Comparison of ENCODE assay signal across 8 cellular contexts in genomic region chr16:67936124-67936875, GRCh38. TPM values are rescaled to one million over a fixed set of nuclear protein-coding genes. Genes with fewer than 3 reads are reported as not detected.
DNase-seq lines count a peak whose midpoint lies in the region; ATAC-seq, FAIRE-seq and TF ChIP-seq lines count a peak whose summit lies in the region.

PSMB10 (minus strand) TSS chr16:67936850; CDS start chr16:67936749, 101 bp downstream.

- peaks cover 18% of the 10 kb centered on the region for H3F3A ChIP-seq in SK-N-SH (replicated peaks; ENCODE audit: insufficient read depth)

- TF ChIP-seq EP300 in SK-N-SH (IDR thresholded peaks at IDR 0.05; ENCODE audit: borderline replicate concordance in 1 of 2, low read depth in 1 of 2, low read length in 1 of 2) = no peak
- no peak for TF ChIP-seq EP300 in GM12878 (IDR thresholded peaks at IDR 0.05; ENCODE audit: borderline replicate concordance in 1 of 2, control insufficient read depth in 1 of 2, low read depth in 2 of 2, low read length in 2 of 2)

- H3K27me3 ChIP-seq in SK-N-SH (ENCODE audit: insufficient read depth) (no peaks in the 10 kb centered on the region), GM12878 (replicated peaks in 1 of 2; ENCODE audit: control insufficient read depth in 2 of 2, insufficient read depth in 2 of 2, low read length in 1 of 2) (no peaks in the 10 kb centered on the region), iPS DF 6.9 (ENCODE audit: control insufficient read depth, insufficient read depth, low read length) (no peaks in the 10 kb centered on the region)

- peaks cover 6% of the 10 kb centered on the region; the same call in 1 of the 2 replicates for H3K36me3 Mint-ChIP-seq in HFFc6 (ENCODE audit: low read depth)

- FAIRE-seq in GM12878 (lab: Jason Lieb, UNC) = peak; percentile 97

- DNase-seq in GM10266 (ENCODE audit: extremely low spot score) = peak; percentile 43
- no peak for DNase-seq in HFFc6
- peak; percentile 74 for DNase-seq in SK-N-SH
- DNase-seq in GM12878 (ENCODE audit: low read depth, low spot score) = no peak
- no peak for DNase-seq in iPS DF 6.9 (ENCODE audit: low read depth, low spot score)
- DNase-seq in sciatic nerve (ENCODE audit: low spot score) = peak; percentile 73
- DNase-seq in cerebellar cortex (ENCODE audit: low spot score) = no peak

- TF ChIP-seq RAD21 in SK-N-SH (IDR thresholded peaks at IDR 0.05; ENCODE audit: low read length) (peak; percentile 18; the same call in 1 of the 2 replicates), GM12878 (IDR thresholded peaks at IDR 0.05; ENCODE audit: insufficient read depth, low read depth, low read length) (no peak)

- peaks cover 37% of the 10 kb centered on the region for H3K27me3 Mint-ChIP-seq in HFFc6 (ENCODE audit: insufficient read depth)

- peak within 1 kb of the TSS; percentile 92 for H3K27ac Mint-ChIP-seq in HFFc6

- TF ChIP-seq CTCF in GM10266 (IDR thresholded peaks at IDR 0.05; ENCODE audit: control insufficient read depth, insufficient read depth, low read depth, missing control alignments) (peak; percentile 16), HFFc6 (IDR thresholded peaks at IDR 0.05) (no peak), SK-N-SH (IDR thresholded peaks at IDR 0.05) (no peak), GM12878 (IDR thresholded peaks at IDR 0.05 in 2 of 3, conservative IDR thresholded peaks at IDR 0.05 in 1 of 3; ENCODE audit: control insufficient read depth in 2 of 3, extremely low read depth in 1 of 3, insufficient read depth in 1 of 3, low read depth in 3 of 3, low read length in 3 of 3) (peak in 1 of 3 experiments; percentile 14; a peak in 1 of 6 replicates)

- H3K9ac ChIP-seq in SK-N-SH (peak within 1 kb of the TSS; percentile 86), GM12878 (ENCODE audit: control insufficient read depth, insufficient read depth, low read length) (peak within 1 kb of the TSS; percentile 94)

- H3K9me3 ChIP-seq in SK-N-SH = no peaks in the 10 kb centered on the region
- H3K9me3 ChIP-seq in GM12878 (replicated peaks; ENCODE audit: control insufficient read depth, insufficient read depth, low read length) = no peaks in the 10 kb centered on the region
- no peaks in the 10 kb centered on the region for H3K9me3 ChIP-seq in iPS DF 6.9 (ENCODE audit: control insufficient read depth, insufficient read depth, low read length)

- H3K4me1 Mint-ChIP-seq in HFFc6 (ENCODE audit: low read depth) = peaks cover 29% of the 10 kb centered on the region

- CTCF ChIA-PET in SK-N-SH (lab: Yijun Ruan, JAX) = interaction anchor here (0.9 to 28.1 kb wide), 7 partner anchors 8 to 264 kb away, joined by 3 to 564 read pairs (median 7); partner anchors contain the start of genes EDC4, NRN1L and PSKH1
- CTCF ChIA-PET in GM12878 (lab: Yijun Ruan, JAX) = interaction anchor here (0.6 to 3.5 kb wide), 19 partner anchors 8 to 415 kb away, joined by 3 to 15 read pairs (median 3); partner anchors contain the start of gene NRN1L

- H3K79me2 ChIP-seq in SK-N-SH (ENCODE audit: insufficient read depth) (peaks cover 28% of the 10 kb centered on the region), GM12878 (ENCODE audit: control insufficient read depth, insufficient read depth, low read length) (peaks cover 31% of the 10 kb centered on the region)

- H3K4me2 ChIP-seq in SK-N-SH = peak within 1 kb of the TSS; percentile 99
- H3K4me2 ChIP-seq in GM12878 (ENCODE audit: control insufficient read depth, insufficient read depth) = peak within 1 kb of the TSS; percentile 82

- POLR2A ChIA-PET in SK-N-SH (lab: Yijun Ruan, JAX) (interaction anchor here (0.7 to 2.5 kb wide), 8 partner anchors 11 to 149 kb away, joined by 4 to 12 read pairs (median 5); partner anchors contain the start of genes DDX28, DUS2, NFATC3 and NRN1L), GM12878 (lab: Charles Lee) (interaction anchor here (0.5 to 3.4 kb wide), 20 partner anchors 8 to 455 kb away, joined by 3 to 16 read pairs (median 3); partner anchors contain the start of genes ACD, ATP6V0D1, CTCF and LCAT)

- H3K4me3 ChIP-seq in SK-N-SH (ENCODE audit: low read depth in 2 of 2, low read length in 1 of 2) = peak within 1 kb of the TSS; percentile 84 to 89
- peak within 1 kb of the TSS; percentile 89 for H3K4me3 ChIP-seq in GM12878
- H3K4me3 ChIP-seq in iPS DF 6.9 (ENCODE audit: low read length) = peak within 1 kb of the TSS; percentile 86

- H3K36me3 ChIP-seq in SK-N-SH (replicated peaks in 1 of 2; ENCODE audit: control insufficient read depth in 1 of 2, insufficient read depth in 2 of 2, low read length in 1 of 2) (peaks cover 4 to 15% of the 10 kb centered on the region in 2 experiments), GM12878 (ENCODE audit: control insufficient read depth in 2 of 2, insufficient read depth in 2 of 2, low read length in 1 of 2) (peaks cover 21 to 23% of the 10 kb centered on the region in 2 experiments), iPS DF 6.9 (ENCODE audit: control insufficient read depth, insufficient read depth, low read length) (no peaks in the 10 kb centered on the region)

- peaks cover 11 to 28% of the 10 kb centered on the region in 2 experiments; a peak in 2 of 4 replicates for H3K4me1 ChIP-seq in SK-N-SH (ENCODE audit: control insufficient read depth in 1 of 2, insufficient read depth in 2 of 2, low read depth in 1 of 2, low read length in 1 of 2)
- H3K4me1 ChIP-seq in GM12878 (ENCODE audit: control insufficient read depth, insufficient read depth, low read length) = peaks cover 12% of the 10 kb centered on the region
- peaks cover 3% of the 10 kb centered on the region for H3K4me1 ChIP-seq in iPS DF 6.9 (ENCODE audit: control insufficient read depth, insufficient read depth, low read length)

- H2AFZ ChIP-seq in SK-N-SH (ENCODE audit: low read depth) (peak within 1 kb of the TSS; percentile 42; the same call in 1 of the 2 replicates), GM12878 (ENCODE audit: control insufficient read depth, low read depth, low read length) (no peak within 1 kb of the TSS; the same call in 1 of the 2 replicates)

- SMC1A ChIA-PET in GM12878 (lab: Charles Lee; ENCODE audit: uncharacterized antibody, unreplicated experiment) = interaction anchor here (0.9 to 2.0 kb wide), 12 partner anchors 10 to 266 kb away, joined by 3 to 6 read pairs (median 3); partner anchors contain the start of genes NFATC3 and NUTF2

- no peaks in the 10 kb centered on the region for H4K20me1 ChIP-seq in SK-N-SH (ENCODE audit: insufficient read depth)
- H4K20me1 ChIP-seq in GM12878 (ENCODE audit: control insufficient read depth, insufficient read depth) = no peaks in the 10 kb centered on the region

- peaks cover 8% of the 10 kb centered on the region; the same call in 1 of the 2 replicates for H3K9me3 Mint-ChIP-seq in HFFc6

- RAD21 ChIA-PET in GM12878 (lab: Charles Lee; ENCODE audit: unreplicated experiment) = interaction anchor here (0.7 to 1.7 kb wide), 22 partner anchors 26 to 455 kb away, joined by 3 to 10 read pairs (median 3); partner anchors contain the start of genes ATP6V0D1, DDX28, DUS2 and EDC4

- ATAC-seq in GM12878 = peak; percentile 45
- ATAC-seq in sciatic nerve = peak; percentile 46
- no peak for ATAC-seq in HG03565 (IDR thresholded peaks at IDR 0.05; ENCODE audit: unreplicated experiment)

- intact Hi-C loops in GM12878 (cut with micrococcal nuclease; ENCODE audit: unreplicated experiment) (loop anchor here (2.0 to 5.0 kb wide), 2 partner anchors 89 to 106 kb away; partner anchors contain the start of genes CENPT and NUTF2), sciatic nerve (cut with DNase I) (no loop called here)

- in situ Hi-C loops in GM12878 (cut with MboI) = no loop called here

- peak within 1 kb of the TSS; percentile 99 for H3K4me3 Mint-ChIP-seq in HFFc6

- peak; percentile 75 for TF ChIP-seq POLR2A in GM12878 (IDR thresholded peaks at IDR 0.05; ENCODE audit: low read depth, low read length)

- BruUV-seq in GM12878 (replicated peaks; lab: Mats Ljungman, UMichigan) = TSS peak; percentile 92

- WGBS in SK-N-SH (ENCODE audit: low lambda C conversion rate) = 1% methylated on average over 22 of the region's 54 CpGs
- WGBS in GM12878 (ENCODE audit: insufficient coverage, insufficient replicate concordance, low lambda C conversion rate, missing lambda C conversion rate) = 1% methylated on average over 51 of the region's 54 CpGs
- no CpG with 5 or more reads among the region's 54 CpGs for WGBS in iPS DF 6.9 (ENCODE audit: insufficient coverage, insufficient read length)

- H3K27ac ChIP-seq in SK-N-SH (ENCODE audit: low read depth in 2 of 2, low read length in 1 of 2) = peak within 1 kb of the TSS; percentile 79 to 85
- peak within 1 kb of the TSS; percentile 98 for H3K27ac ChIP-seq in GM12878 (ENCODE audit: control insufficient read depth, insufficient read depth)
- H3K27ac ChIP-seq in iPS DF 6.9 (ENCODE audit: low read length) = no peak within 1 kb of the TSS

- no peaks in the 10 kb centered on the region for H3K9me2 ChIP-seq in SK-N-SH

TF ChIP-seq in SK-N-SH, 30 proteins besides CTCF, POLR2A, EP300 and RAD21 (continues in another document):
- TF ChIP-seq YY1 (IDR thresholded peaks at IDR 0.05; ENCODE audit: low read depth) = no peak; the same call in 1 of the 2 replicates
- no peak for TF ChIP-seq GABPA (IDR thresholded peaks at IDR 0.05; ENCODE audit: low read depth)

TF ChIP-seq in GM12878, 131 proteins besides CTCF, POLR2A, EP300 and RAD21 (continues in another document):
- TF ChIP-seq ZSCAN29 (IDR thresholded peaks at IDR 0.05) (no peak), NRF1 (conservative IDR thresholded peaks at IDR 0.05; ENCODE audit: low read depth, low read length) (no peak)

RNA-seq across cellular contexts. Expression of gene PSMB10, which starts in this region (rescaled TPM):
- 10 to 100 TPM; 36.3 to 49.7 (median 40.0) TPM for total RNA-seq in HFFc6 (2021; fragmentation: NEBNext Ultra II Directional; extraction: Animal tissue kit (Norgen Biotek cat#: 25700))
- polyA plus RNA-seq in SK-N-SH (2012; rRNA removed) = 52.7 and 57.8 TPM in 2 replicates
- polyA plus RNA-seq in SK-N-SH (2012; cell fraction: cytosol; rRNA removed) = 28.1 and 38.0 TPM in 2 replicates
- 24.1 and 38.0 TPM in 2 replicates for polyA plus RNA-seq in SK-N-SH (2012; cell fraction: nucleus; rRNA removed)
- 39.9 and 40.0 TPM in 2 replicates for total RNA-seq in GM12878 (2013; cell fraction: nucleolus; rRNA removed)
- 254 and 295 TPM in 2 replicates for total RNA-seq in GM12878 (2014; rRNA removed)
- 97.2 and 108 TPM in 2 replicates for total RNA-seq in GM12878 (2014; rRNA removed; fragmentation: Illumina TruSeq; extraction: Trizol)
- total RNA-seq in GM12878 (2021) = 203 and 207 TPM in 2 replicates
- 72.9 TPM for polyA plus RNA-seq in GM12878 (2011; ENCODE audit: low read depth)
- 32.0 and 70.6 TPM in 2 replicates for polyA plus RNA-seq in GM12878 (2011; rRNA removed)
- polyA plus RNA-seq in GM12878 (2011; cell fraction: cytosol; rRNA removed) = 143 and 213 TPM in 2 replicates
- polyA plus RNA-seq in GM12878 (2011; cell fraction: nucleus; rRNA removed) = 119 and 159 TPM in 2 replicates
- 175 and 208 TPM in 2 replicates for polyA plus RNA-seq in GM12878 (2012)
- polyA plus RNA-seq in GM12878 (2014; fragmentation: Illumina TruSeq; extraction: Trizol) = 2.8 and 24.1 TPM in 2 replicates
- polyA plus RNA-seq in GM12878 (2014; fragmentation: Nextera tagmentation; extraction: Ambion mirVana) = 10 to 100 TPM; 27.4 to 80.8 TPM
- 193 and 227 TPM in 2 replicates for polyA plus RNA-seq in GM12878 (2014; rRNA removed)
- polyA plus RNA-seq in GM12878 (2016; fragmentation: Nextera tagmentation; extraction: Ambion mirVana) = 100 to 1,000 TPM; 266 to 308 TPM
- polyA minus RNA-seq in GM12878 (2011; rRNA and poly(A)+ RNA removed) = 36.1 and 94.3 TPM in 2 replicates
- 78.3 and 81.0 TPM in 2 replicates for polyA minus RNA-seq in GM12878 (2011; cell fraction: cytosol; rRNA and poly(A)+ RNA removed)
- polyA minus RNA-seq in GM12878 (2011; cell fraction: nucleus; rRNA and poly(A)+ RNA removed) = 42.3 and 71.6 TPM in 2 replicates
- 35.3 TPM for total RNA-seq in sciatic nerve

Comparison
In these comparisons a context has a peak if more than half of its experiments do, and no peak if none do; other contexts are left out.
1. DNase-seq: peak in GM10266 (single experiment), SK-N-SH (single experiment) and sciatic nerve (single experiment); none in HFFc6 (single experiment), GM12878 (single experiment), iPS DF 6.9 (single experiment) and cerebellar cortex (single experiment).
2. Peak in every context shown above with its lines, with median percentiles within 50 percentile points of each other: H3K4me3 ChIP-seq.